Comparison of ENCODE assay signal across 2 cellular contexts in genomic region chr2:227219312-227220105, GRCh38.
TF ChIP-seq lines count a peak whose summit lies in the region.

No MANE protein-coding gene starts in this region.

TF ChIP-seq in A549, 52 proteins besides CTCF, POLR2A, EP300 and RAD21 (continued from another document):
- TF ChIP-seq HMGXB4 (CRISPR knock-in tag; IDR thresholded peaks at IDR 0.05; ENCODE audit: borderline replicate concordance) (no peak), BCL3 (IDR thresholded peaks at IDR 0.05) (0 out of 3 replicates have a peak, but pooled peaks have one; percentile 19), JUNB (IDR thresholded peaks at IDR 0.05) (peak; percentile 73), PHF8 (IDR thresholded peaks at IDR 0.05; ENCODE audit: borderline replicate concordance, low read depth) (no peak), RCOR1 (IDR thresholded peaks at IDR 0.05; ENCODE audit: low read depth, low read length) (no peak), TFCP2L1 (CRISPR knock-in tag; IDR thresholded peaks at IDR 0.05) (no peak), USF2 (IDR thresholded peaks at IDR 0.05) (no peak), SMC3 (IDR thresholded peaks at IDR 0.05) (0 out of 3 replicates have a peak, but pooled peaks have one; percentile 7), FOSL2 (IDR thresholded peaks at IDR 0.05) (peak; percentile 46; the same call in 1 of the 2 replicates), FOSL2 (CRISPR knock-in tag; IDR thresholded peaks at IDR 0.05) (peak; percentile 70), GATA3 (IDR thresholded peaks at IDR 0.05; ENCODE audit: borderline replicate concordance) (peak; percentile 55; the same call in 1 of the 2 replicates)
- TF ChIP-seq, protein P1, sequence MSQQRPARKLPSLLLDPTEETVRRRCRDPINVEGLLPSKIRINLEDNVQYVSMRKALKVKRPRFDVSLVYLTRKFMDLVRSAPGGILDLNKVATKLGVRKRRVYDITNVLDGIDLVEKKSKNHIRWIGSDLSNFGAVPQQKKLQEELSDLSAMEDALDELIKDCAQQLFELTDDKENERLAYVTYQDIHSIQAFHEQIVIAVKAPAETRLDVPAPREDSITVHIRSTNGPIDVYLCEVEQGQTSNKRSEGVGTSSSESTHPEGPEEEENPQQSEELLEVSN (IDR thresholded peaks at IDR 0.05; ENCODE audit: borderline replicate concordance, low read depth): no peak

TF ChIP-seq in GM23338, 12 proteins besides CTCF, POLR2A, EP300 and RAD21 (continued from another document):
- TF ChIP-seq ZNF462 (CRISPR knock-in tag; IDR thresholded peaks at IDR 0.05): no peak
- no peak for TF ChIP-seq EZH2phosphoT487 (IDR thresholded peaks at IDR 0.05; ENCODE audit: unreplicated experiment)
- no peak for TF ChIP-seq JUNB (IDR thresholded peaks at IDR 0.05; ENCODE audit: unreplicated experiment)
- TF ChIP-seq REST (IDR thresholded peaks at IDR 0.05; ENCODE audit: unreplicated experiment): no peak
- no peak for TF ChIP-seq POLR2AphosphoS5 (IDR thresholded peaks at IDR 0.05; ENCODE audit: low read depth)
- TF ChIP-seq EZH2 (IDR thresholded peaks at IDR 0.05; ENCODE audit: low read depth, unreplicated experiment): no peak
- no peak for TF ChIP-seq ETS1 (IDR thresholded peaks at IDR 0.05)
- TF ChIP-seq NANOG (IDR thresholded peaks at IDR 0.05; ENCODE audit: borderline replicate concordance): no peak
- no peak for TF ChIP-seq CREB1 (CRISPR knock-in tag; IDR thresholded peaks at IDR 0.05; ENCODE audit: low read depth)
- no peak for TF ChIP-seq STAT1 (IDR thresholded peaks at IDR 0.05; ENCODE audit: unreplicated experiment)
- TF ChIP-seq ZNF114 (CRISPR knock-in tag; IDR thresholded peaks at IDR 0.05): no peak
TF ChIP-seq in GM23338: peak in this region for 0.
